21 cellular contexts compared by ENCODE assay signal in the genomic region with DNA sequence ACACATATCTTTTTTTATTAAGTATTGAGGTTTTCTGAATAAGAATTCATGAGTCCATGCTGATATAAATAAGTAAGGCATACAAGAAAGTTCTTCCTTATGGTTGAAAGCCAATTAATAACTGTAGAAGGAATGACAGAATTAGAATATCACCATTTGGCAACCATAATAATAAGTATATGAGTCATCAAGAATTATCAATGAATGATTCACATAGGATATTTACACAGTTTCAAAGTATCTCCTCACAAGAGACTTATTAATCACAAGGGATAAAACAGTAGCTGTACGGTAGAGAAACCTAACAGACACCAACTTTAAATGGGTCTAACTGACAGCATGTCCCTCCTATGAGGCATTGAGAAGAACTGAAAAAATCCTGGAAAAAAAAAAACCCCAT.
A peak's percentile ranks its signal among the peaks of the same experiment; 100 is the strongest.
DNase-seq lines count a peak whose midpoint lies in the region; ATAC-seq, FAIRE-seq and TF ChIP-seq lines count a peak whose summit lies in the region.
"Had no signal": no experiment of that assay in that cellular context is flagged by ENCODE, and none has a peak within 500 bp of the region (broad histone marks: within the 10 kb centered on the region; RNA-seq: fewer than 3 reads in every experiment).

No MANE protein-coding gene starts in this region.

- H2AFZ ChIP-seq in fibroblast of lung (ENCODE audit: low read length): no peak overlapping the region

- H3K27me3 Mint-ChIP-seq in stimulated activated memory B cell treated with anti-CD40 and anti-IgM and Interleukin-4, amounts not matched to agents 10 μg/mL and 1 μg/mL and 100 μg/mL, for 72 hours: no peaks in the 10 kb centered on the region
- H3K27me3 Mint-ChIP-seq: activated naive CD8-positive, alpha-beta T cell treated with anti-CD3 and anti-CD28 coated beads for 36 hours had no signal

- no peak overlapping the region for H3K4me3 Mint-ChIP-seq in stimulated activated memory B cell treated with anti-CD40 and anti-IgM and Interleukin-4, amounts not matched to agents 10 μg/mL and 1 μg/mL and 100 μg/mL, for 72 hours
- H3K4me3 Mint-ChIP-seq: activated naive CD8-positive, alpha-beta T cell treated with anti-CD3 and anti-CD28 coated beads for 36 hours; natural killer cell; stimulated activated effector memory CD8-positive, alpha-beta T cell treated with anti-CD3 and anti-CD28 coated beads, Interleukin-12 subunit alpha, Interleukin-12 subunit beta, amount 100 ng/mL, for 72 hours had no signal

- H3K4me1 ChIP-seq in fibroblast of lung (ENCODE audit: control insufficient read depth, extremely low read depth, insufficient read depth, low read length) (peaks cover 38% of the 10 kb centered on the region), skeletal muscle satellite cell (ENCODE audit: control insufficient read depth, insufficient read depth, low read length) (peaks cover 49% of the 10 kb centered on the region)

- peak; percentile 53 to 63 for ATAC-seq in activated CD4-positive, CD25-positive, alpha-beta regulatory T cell treated with anti-CD3 and anti-CD28 coated beads, Interleukin-2, amount 50 U/mL, for 24 hours
- no peak for ATAC-seq in stimulated activated memory B cell treated with anti-CD40 and anti-IgM and Interleukin-4, amounts not matched to agents 10 μg/mL and 1 μg/mL and 100 μg/mL, for 72 hours
- ATAC-seq in GM19023 (IDR thresholded peaks at IDR 0.05; ENCODE audit: unreplicated experiment): no peak
- ATAC-seq: natural killer cell; sciatic nerve; stimulated activated effector memory CD8-positive, alpha-beta T cell treated with anti-CD3 and anti-CD28 coated beads, Interleukin-12 subunit alpha, Interleukin-12 subunit beta, amount 100 ng/mL, for 72 hours had no signal

- no peaks in the 10 kb centered on the region for H3K36me3 Mint-ChIP-seq in stimulated activated memory B cell treated with anti-CD40 and anti-IgM and Interleukin-4, amounts not matched to agents 10 μg/mL and 1 μg/mL and 100 μg/mL, for 72 hours
- H3K36me3 Mint-ChIP-seq: activated naive CD8-positive, alpha-beta T cell treated with anti-CD3 and anti-CD28 coated beads for 36 hours; natural killer cell; stimulated activated effector memory CD8-positive, alpha-beta T cell treated with anti-CD3 and anti-CD28 coated beads, Interleukin-12 subunit alpha, Interleukin-12 subunit beta, amount 100 ng/mL, for 72 hours had no signal

- H3K36me3 ChIP-seq in fibroblast of lung (ENCODE audit: control insufficient read depth, insufficient read depth, low read length) (no peaks in the 10 kb centered on the region), skeletal muscle satellite cell (ENCODE audit: insufficient read depth, low read length) (no peaks in the 10 kb centered on the region)
- H3K36me3 ChIP-seq: ovary, thoracic aorta had no signal

- no peak for TF ChIP-seq CTCF in fibroblast of lung (conservative IDR thresholded peaks at IDR 0.05 in 1 of 2, IDR thresholded peaks at IDR 0.05 in 1 of 2; ENCODE audit: low read depth in 1 of 2, low read length in 2 of 2)

- H3K27ac ChIP-seq in fibroblast of lung (ENCODE audit: insufficient read depth, low read length): no peak overlapping the region
- H3K27ac ChIP-seq: ovary, thoracic aorta had no signal

- H3K27me3 ChIP-seq in fibroblast of lung (ENCODE audit: control insufficient read depth, insufficient read depth, low read length) (no peaks in the 10 kb centered on the region), skeletal muscle satellite cell (ENCODE audit: control insufficient read depth, insufficient read depth, low read length) (no peaks in the 10 kb centered on the region)
- H3K27me3 ChIP-seq: ovary had no signal

- H3K4me2 ChIP-seq in fibroblast of lung (ENCODE audit: extremely low read depth, insufficient read depth, low read length) (no peak overlapping the region), skeletal muscle satellite cell (ENCODE audit: low read length) (peak overlapping the region; percentile 50)

- H3K9ac ChIP-seq in fibroblast of lung (ENCODE audit: insufficient read depth, low read length) (no peak overlapping the region), skeletal muscle satellite cell (ENCODE audit: low read depth, low read length) (peak overlapping the region; percentile 70)

- no peaks in the 10 kb centered on the region for H3K9me3 ChIP-seq in fibroblast of lung (ENCODE audit: control insufficient read depth, insufficient read depth, low read depth, low read length)
- no peaks in the 10 kb centered on the region for H3K9me3 ChIP-seq in skeletal muscle satellite cell (replicated peaks; ENCODE audit: low read length)
- H3K9me3 ChIP-seq: ovary, thoracic aorta had no signal

- peak; percentile 85 for FAIRE-seq in RCC 7860 (lab: Jason Lieb, UNC)
- no peak for FAIRE-seq in HTR-8/SVneo (lab: Jason Lieb, UNC)
- FAIRE-seq: endometrium had no signal

- no peak overlapping the region for H3K27ac Mint-ChIP-seq in stimulated activated memory B cell treated with anti-CD40 and anti-IgM and Interleukin-4, amounts not matched to agents 10 μg/mL and 1 μg/mL and 100 μg/mL, for 72 hours
- H3K27ac Mint-ChIP-seq: activated naive CD8-positive, alpha-beta T cell treated with anti-CD3 and anti-CD28 coated beads for 36 hours; natural killer cell; stimulated activated effector memory CD8-positive, alpha-beta T cell treated with anti-CD3 and anti-CD28 coated beads, Interleukin-12 subunit alpha, Interleukin-12 subunit beta, amount 100 ng/mL, for 72 hours had no signal

- H3K4me1 Mint-ChIP-seq in stimulated activated memory B cell treated with anti-CD40 and anti-IgM and Interleukin-4, amounts not matched to agents 10 μg/mL and 1 μg/mL and 100 μg/mL, for 72 hours: no peaks in the 10 kb centered on the region
- H3K4me1 Mint-ChIP-seq: activated naive CD8-positive, alpha-beta T cell treated with anti-CD3 and anti-CD28 coated beads for 36 hours; natural killer cell; stimulated activated effector memory CD8-positive, alpha-beta T cell treated with anti-CD3 and anti-CD28 coated beads, Interleukin-12 subunit alpha, Interleukin-12 subunit beta, amount 100 ng/mL, for 72 hours had no signal

- H4K20me1 ChIP-seq in fibroblast of lung (ENCODE audit: control insufficient read depth, extremely low read depth, insufficient read depth, low read length): no peaks in the 10 kb centered on the region

- no peaks in the 10 kb centered on the region for H3K9me3 Mint-ChIP-seq in stimulated activated memory B cell treated with anti-CD40 and anti-IgM and Interleukin-4, amounts not matched to agents 10 μg/mL and 1 μg/mL and 100 μg/mL, for 72 hours
- H3K9me3 Mint-ChIP-seq: natural killer cell; stimulated activated effector memory CD8-positive, alpha-beta T cell treated with anti-CD3 and anti-CD28 coated beads, Interleukin-12 subunit alpha, Interleukin-12 subunit beta, amount 100 ng/mL, for 72 hours had no signal

- H3K4me3 ChIP-seq in fibroblast of lung (replicated peaks in 1 of 4; ENCODE audit: control extremely low read depth in 1 of 4, insufficient read depth in 1 of 4, low read depth in 3 of 4, low read length in 4 of 4) (no peak overlapping the region), skeletal muscle satellite cell (ENCODE audit: low read length) (peak overlapping the region; percentile 11)
- H3K4me3 ChIP-seq: ovary, thoracic aorta had no signal

- no peaks in the 10 kb centered on the region for H3K79me2 ChIP-seq in fibroblast of lung (ENCODE audit: control insufficient read depth, insufficient read depth, low read length)

- DNase-seq in activated CD4-positive, CD25-positive, alpha-beta regulatory T cell (lab: John Stamatoyannopoulos, UW): no peak
- DNase-seq in RCC 7860 (ENCODE audit: low spot score): peak; percentile 38
- DNase-seq in fibroblast of lung (ENCODE audit: low read depth in 2 of 2): peak; percentile 60 to 75
- no peak for DNase-seq in HTR-8/SVneo (ENCODE audit: insufficient read length, low spot score)
- DNase-seq: activated naive CD8-positive, alpha-beta T cell treated with anti-CD3 and anti-CD28 coated beads for 36 hours; GDM1; Karpas-422; natural killer cell; NCI-H1092; NCI-H1930; NCI-H345; ovary; RPMI8226 had no signal

Comparison
In these comparisons a context has a peak if more than half of its experiments do, and no peak if none do; other contexts are left out.
1. ATAC-seq: peak in activated CD4-positive, CD25-positive, alpha-beta regulatory T cell treated with anti-CD3 and anti-CD28 coated beads, Interleukin-2, amount 50 U/mL, for 24 hours (2 of 2); none in stimulated activated memory B cell treated with anti-CD40 and anti-IgM and Interleukin-4, amounts not matched to agents 10 μg/mL and 1 μg/mL and 100 μg/mL, for 72 hours (single experiment) and GM19023 (single experiment).
2. DNase-seq: peak in RCC 7860 (single experiment) and fibroblast of lung (2 of 2); none in activated CD4-positive, CD25-positive, alpha-beta regulatory T cell (0 of 4) and HTR-8/SVneo (single experiment).